11 cellular contexts compared by ENCODE assay signal in the genomic region with DNA sequence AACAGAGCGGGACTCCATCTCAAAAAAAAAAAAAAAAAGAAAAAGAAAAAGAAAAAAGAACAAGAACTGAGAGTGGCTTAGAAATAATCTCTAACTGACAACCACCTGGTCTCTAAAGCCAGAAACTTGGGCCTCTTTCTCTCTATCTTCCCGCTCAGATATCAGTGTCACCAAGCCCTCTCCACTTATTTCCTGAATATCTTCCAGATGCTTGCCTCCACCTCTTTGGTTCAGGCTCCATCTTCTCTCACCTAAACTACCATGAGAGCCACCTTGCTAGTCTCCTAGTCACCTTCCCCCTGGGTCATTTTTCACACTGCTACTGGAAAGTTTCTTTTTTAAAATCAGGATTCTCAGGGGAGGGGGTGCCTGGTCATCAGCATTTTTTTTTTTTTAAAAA. TPM values are rescaled to one million over a fixed set of nuclear protein-coding genes. Genes with fewer than 3 reads are reported as not detected.
DNase-seq lines count a peak whose midpoint lies in the region; ATAC-seq and TF ChIP-seq lines count a peak whose summit lies in the region.
"Had no signal": no experiment of that assay in that cellular context is flagged by ENCODE, and none has a peak within 500 bp of the region (broad histone marks: within the 10 kb centered on the region; RNA-seq: fewer than 3 reads in every experiment).

No MANE protein-coding gene starts in this region.

- H3K36me3 Mint-ChIP-seq in Caco-2 (ENCODE audit: insufficient read depth, unreplicated experiment) (peaks cover 57% of the 10 kb centered on the region), nephron (ENCODE audit: low read depth) (peaks cover 44% of the 10 kb centered on the region)
- peaks cover 46% of the 10 kb centered on the region for H3K36me3 Mint-ChIP-seq in activated naive CD8-positive, alpha-beta T cell treated with anti-CD3 and anti-CD28 coated beads, Interleukin-2, amount 50 U/mL, for 24 hours (ENCODE audit: low read depth)

- H3K36me3 ChIP-seq in Caco-2 (ENCODE audit: control insufficient read depth, insufficient read depth, low read length): no peaks in the 10 kb centered on the region
- H3K36me3 ChIP-seq in HUES6 (ENCODE audit: control insufficient read depth, insufficient read depth, low read length): peaks cover 45% of the 10 kb centered on the region

- peaks cover 10% of the 10 kb centered on the region for H3K9me3 Mint-ChIP-seq in Caco-2 (ENCODE audit: unreplicated experiment)
- H3K9me3 Mint-ChIP-seq in activated naive CD8-positive, alpha-beta T cell treated with anti-CD3 and anti-CD28 coated beads, Interleukin-2, amount 50 U/mL, for 24 hours: peaks cover 3% of the 10 kb centered on the region
- H3K9me3 Mint-ChIP-seq in nephron: no peaks in the 10 kb centered on the region

- BruUV-seq in Caco-2 (replicated peaks; lab: Mats Ljungman, UMichigan): no TSS peak

- CTCF ChIA-PET in Caco-2 (lab: Charles Lee): no interaction called here

- H3K9me3 ChIP-seq in Caco-2: no peaks in the 10 kb centered on the region; the same call in 1 of the 2 replicates
- peaks cover 9% of the 10 kb centered on the region for H3K9me3 ChIP-seq in HUES6 (ENCODE audit: control insufficient read depth, insufficient read depth, low read depth, low read length)

- DNase-seq in Caco-2 (no peak), NCI-H2196 treated with DMSO at 0.1 percent for 48 hours (lab: John Stamatoyannopoulos, UW; ENCODE audit: unreplicated experiment) (no peak), HK-2 (ENCODE audit: unreplicated experiment) (no peak)
- DNase-seq in activated naive CD8-positive, alpha-beta T cell treated with anti-CD3 and anti-CD28 coated beads, Interleukin-2, amount 50 U/mL, for 24 hours: no peak
- DNase-seq: activated effector memory CD4-positive, alpha-beta T cell treated with Interleukin-2 at 50 U/mL for 16 hours; NCI-H446 treated with DMSO at 0.1 percent for 48 hours had no signal

- ATAC-seq in activated naive CD8-positive, alpha-beta T cell treated with anti-CD3 and anti-CD28 coated beads, Interleukin-2, amount 50 U/mL, for 24 hours: no peak
- ATAC-seq in GM19023 (IDR thresholded peaks at IDR 0.05; ENCODE audit: unreplicated experiment) (no peak), HG03045 (IDR thresholded peaks at IDR 0.05; ENCODE audit: unreplicated experiment) (no peak)

- H3K4me3 Mint-ChIP-seq in Caco-2 (ENCODE audit: unreplicated experiment) (peak overlapping the region; percentile 84), nephron (peak overlapping the region; percentile 86 to 90 (median 89))
- H3K4me3 Mint-ChIP-seq in activated naive CD8-positive, alpha-beta T cell treated with anti-CD3 and anti-CD28 coated beads, Interleukin-2, amount 50 U/mL, for 24 hours: peak overlapping the region; percentile 88

- POLR2A ChIA-PET in Caco-2 (lab: Charles Lee): interaction anchor here (1.4 to 2.2 kb wide), 2 partner anchors 16 to 74 kb away, joined by 3 to 28 read pairs; a partner anchor contains a TSS

- TF ChIP-seq CTCF in Caco-2 (IDR thresholded peaks at IDR 0.05; ENCODE audit: insufficient read depth in 1 of 2, low read depth in 1 of 2, low read length in 1 of 2, severe bottlenecking in 1 of 2, unreplicated experiment in 1 of 2) (no peak), nephron (IDR thresholded peaks at IDR 0.05; ENCODE audit: unreplicated experiment in 3 of 3) (no peak)

- H3K4me1 Mint-ChIP-seq in Caco-2 (ENCODE audit: low read depth, unreplicated experiment): peaks cover 11% of the 10 kb centered on the region
- peaks cover 50% of the 10 kb centered on the region for H3K4me1 Mint-ChIP-seq in activated naive CD8-positive, alpha-beta T cell treated with anti-CD3 and anti-CD28 coated beads, Interleukin-2, amount 50 U/mL, for 24 hours
- H3K4me1 Mint-ChIP-seq in nephron: peaks cover 35% of the 10 kb centered on the region

- intact Hi-C loops in Caco-2 (cut with micrococcal nuclease; ENCODE audit: unreplicated experiment): no loop called here

- H3K27ac ChIP-seq in HUES6 (ENCODE audit: low read depth, low read length): no peak overlapping the region

- H3K27me3 Mint-ChIP-seq in Caco-2 (ENCODE audit: insufficient read depth, unreplicated experiment) (no peaks in the 10 kb centered on the region), nephron (ENCODE audit: low read depth) (no peaks in the 10 kb centered on the region)
- no peaks in the 10 kb centered on the region for H3K27me3 Mint-ChIP-seq in activated naive CD8-positive, alpha-beta T cell treated with anti-CD3 and anti-CD28 coated beads, Interleukin-2, amount 50 U/mL, for 24 hours

- H3K27me3 ChIP-seq in Caco-2 (replicated peaks; ENCODE audit: control insufficient read depth, insufficient read depth, low read length) (no peaks in the 10 kb centered on the region), HUES6 (ENCODE audit: control insufficient read depth, insufficient read depth, low read length) (no peaks in the 10 kb centered on the region)

- peak overlapping the region; percentile 88 for H3K27ac Mint-ChIP-seq in Caco-2 (ENCODE audit: unreplicated experiment)
- H3K27ac Mint-ChIP-seq in activated naive CD8-positive, alpha-beta T cell treated with anti-CD3 and anti-CD28 coated beads, Interleukin-2, amount 50 U/mL, for 24 hours: peak overlapping the region; percentile 96
- H3K27ac Mint-ChIP-seq in nephron: peak overlapping the region; percentile 67 to 90 (median 82)

- no peak overlapping the region for H3K9ac ChIP-seq in HUES6 (ENCODE audit: low read length)

- H3K4me1 ChIP-seq in Caco-2 (0 out of 2 replicates have a peak, but pooled peaks cover 9% of the 10 kb centered on the region), HUES6 (ENCODE audit: control insufficient read depth, insufficient read depth, low read length) (peaks cover 6% of the 10 kb centered on the region; the same call in 1 of the 2 replicates)

- H3K4me3 ChIP-seq in Caco-2 (ENCODE audit: low read depth, low read length): no peak overlapping the region
- peak overlapping the region; percentile 89; the same call in 1 of the 2 replicates for H3K4me3 ChIP-seq in HUES6 (ENCODE audit: low read depth, low read length)

RNA-seq across cellular contexts. Expression of a gene that starts 1.8 kb away (rescaled TPM):
- 41.9 and 47.1 TPM in 2 replicates for total RNA-seq in Caco-2 (2022)

RNA-seq across cellular contexts. Expression of a gene that starts 8.4 kb away (rescaled TPM):
- not detected in 2 replicates for total RNA-seq in Caco-2 (2022)
- total RNA-seq: G401 had no signal

RNA-seq across cellular contexts. Expression of a gene that starts 8.4 kb away (rescaled TPM):
- 85.4 and 95.8 TPM in 2 replicates for total RNA-seq in Caco-2 (2022)

RNA-seq across cellular contexts. Expression of a gene that starts 16.2 kb away (rescaled TPM):
- total RNA-seq in Caco-2 (2022): 57.7 and 58.7 TPM in 2 replicates

RNA-seq across cellular contexts. Expression of a gene that starts 18.8 kb away (rescaled TPM):
- 19.6 and 20.5 TPM in 2 replicates for total RNA-seq in Caco-2 (2022)
